1 cellular context compared by ENCODE assay signal in genomic region chr6:26514984-26515383, GRCh38.
TF ChIP-seq lines count a peak whose summit lies in the region.

No MANE protein-coding gene starts in this region.

TF ChIP-seq in HepG2, 621 proteins besides CTCF, POLR2A, EP300 and RAD21 (continued from another document):
- TF ChIP-seq KIAA2018 (CRISPR knock-in tag; IDR thresholded peaks at IDR 0.05; ENCODE audit: borderline replicate concordance) (no peak), TAF15 (IDR thresholded peaks at IDR 0.05; ENCODE audit: low read depth, low read length, poor library complexity, severe bottlenecking) (no peak), ZFP62 (CRISPR knock-in tag; IDR thresholded peaks at IDR 0.05) (no peak), JDP2 (CRISPR knock-in tag; IDR thresholded peaks at IDR 0.05; ENCODE audit: borderline replicate concordance) (no peak), ZNF7 (CRISPR knock-in tag; IDR thresholded peaks at IDR 0.05) (no peak), SRSF1 (optimal IDR thresholded peaks at IDR 0.05; ENCODE audit: low read depth, low read length) (no peak), LBX2 (CRISPR knock-in tag; IDR thresholded peaks at IDR 0.05; ENCODE audit: borderline replicate concordance) (no peak), NFIC (IDR thresholded peaks at IDR 0.05; ENCODE audit: low read length) (no peak), TCF7L2 (IDR thresholded peaks at IDR 0.05; ENCODE audit: low read depth, low read length) (no peak), JUNB (CRISPR knock-in tag; IDR thresholded peaks at IDR 0.05; ENCODE audit: borderline replicate concordance) (no peak), ONECUT2 (CRISPR knock-in tag; IDR thresholded peaks at IDR 0.05) (no peak), DRAP1 (CRISPR knock-in tag; IDR thresholded peaks at IDR 0.05) (peak; percentile 60), KLF11 (CRISPR knock-in tag; IDR thresholded peaks at IDR 0.05) (no peak), KDM5B (CRISPR knock-in tag; IDR thresholded peaks at IDR 0.05; ENCODE audit: borderline replicate concordance) (no peak), ZNF878 (CRISPR knock-in tag; IDR thresholded peaks at IDR 0.05) (no peak), ESRRA (CRISPR knock-in tag; IDR thresholded peaks at IDR 0.05; ENCODE audit: low read depth) (peak; percentile 56; the same call in 1 of the 2 replicates), SNRNP70 (IDR thresholded peaks at IDR 0.05; ENCODE audit: low read depth, low read length) (no peak), RXRB (CRISPR knock-in tag; IDR thresholded peaks at IDR 0.05; ENCODE audit: borderline replicate concordance) (peak; percentile 67), MLX (CRISPR knock-in tag; IDR thresholded peaks at IDR 0.05) (no peak), SNAPC2 (CRISPR knock-in tag; IDR thresholded peaks at IDR 0.05) (no peak), NFE2L2 (IDR thresholded peaks at IDR 0.05; ENCODE audit: low read length) (no peak), ZNF770 (CRISPR knock-in tag; IDR thresholded peaks at IDR 0.05) (no peak)
TF ChIP-seq in HepG2: peak in this region for 123.
